In genomic region chr3:53045107-53045783, GRCh38 we compare ENCODE assay signal across 8 cellular contexts. TPM values are rescaled to one million over a fixed set of nuclear protein-coding genes. Genes with fewer than 3 reads are reported as not detected.
DNase-seq lines count a peak whose midpoint lies in the region; ATAC-seq and TF ChIP-seq lines count a peak whose summit lies in the region.

No MANE protein-coding gene starts in this region.

- H3K4me3 ChIP-seq in foreskin fibroblast (ENCODE audit: low read depth in 1 of 2, low read length in 2 of 2): peak overlapping the region; percentile 73 to 80
- H3K4me3 ChIP-seq in neural progenitor cell: peak overlapping the region; percentile 100
- peak overlapping the region; percentile 74 for H3K4me3 ChIP-seq in thymus (ENCODE audit: low read length)

- peaks cover 39% of the 10 kb centered on the region for H3K79me2 ChIP-seq in neural progenitor cell (ENCODE audit: low read depth)

- no peaks in the 10 kb centered on the region for H3K36me3 ChIP-seq in neural progenitor cell
- no peaks in the 10 kb centered on the region for H3K36me3 ChIP-seq in thymus (ENCODE audit: control insufficient read depth, insufficient read depth)

- no peak overlapping the region for H3K9ac ChIP-seq in neural progenitor cell

- H3K4me3 Mint-ChIP-seq in neural progenitor cell: peak overlapping the region; percentile 98

- peaks cover 38% of the 10 kb centered on the region for H4K20me1 ChIP-seq in neural progenitor cell (ENCODE audit: low read depth)

- DNase-seq in SIG-M5 treated with dmso at 0.1 percent for 504 hours (lab: John Stamatoyannopoulos, UW; ENCODE audit: unreplicated experiment) (peak; percentile 57), SIG-M5 (lab: John Stamatoyannopoulos, UW) (no peak), OCI-M1 (lab: John Stamatoyannopoulos, UW) (peak; percentile 60), foreskin fibroblast (peak; percentile 35 to 71), neural progenitor cell (ENCODE audit: low spot score) (peak; percentile 87)
- peak; percentile 88 for DNase-seq in activated effector memory CD4-positive, alpha-beta T cell treated with anti-CD3 and anti-CD28 coated beads, Interleukin-2, amount 50 U/mL, for 16 hours

- H2AFZ ChIP-seq in neural progenitor cell (replicated peaks): peak overlapping the region; percentile 100

- WGBS in thymus: 1% methylated on average over 136 of the region's 138 CpGs

- peak; percentile 34 for ATAC-seq in HG02870 (IDR thresholded peaks at IDR 0.05; ENCODE audit: unreplicated experiment)

- peak overlapping the region; percentile 98 for H3K4me2 ChIP-seq in neural progenitor cell

- TF ChIP-seq CTCF in foreskin fibroblast (IDR thresholded peaks at IDR 0.05; ENCODE audit: low read depth, low read length): no peak
- no peak for TF ChIP-seq CTCF in neural progenitor cell (IDR thresholded peaks at IDR 0.05)

- no peaks in the 10 kb centered on the region for H3K36me3 Mint-ChIP-seq in neural progenitor cell

- H3K9me3 ChIP-seq in neural progenitor cell (ENCODE audit: low read depth) (no peaks in the 10 kb centered on the region), thymus (ENCODE audit: control insufficient read depth) (no peaks in the 10 kb centered on the region)

- H3K4me1 ChIP-seq in neural progenitor cell (peaks cover 8% of the 10 kb centered on the region), thymus (ENCODE audit: control insufficient read depth, insufficient read depth, low read length) (peaks cover 4% of the 10 kb centered on the region)

- H3K27ac Mint-ChIP-seq in neural progenitor cell: no peak overlapping the region

- H3K27ac ChIP-seq in neural progenitor cell (peak overlapping the region; percentile 67), thymus (ENCODE audit: low read depth) (peak overlapping the region; percentile 84)

- no peaks in the 10 kb centered on the region for H3K9me3 Mint-ChIP-seq in neural progenitor cell

- peaks cover 20% of the 10 kb centered on the region for H3K27me3 Mint-ChIP-seq in neural progenitor cell (ENCODE audit: insufficient read depth, low read depth)

- H3K27me3 ChIP-seq in neural progenitor cell (peaks cover 58% of the 10 kb centered on the region), thymus (ENCODE audit: control insufficient read depth, insufficient read depth) (peaks cover 25% of the 10 kb centered on the region)

- peaks cover 38% of the 10 kb centered on the region for H3F3A ChIP-seq in neural progenitor cell (ENCODE audit: low read depth)

- peaks cover 17% of the 10 kb centered on the region for H3K4me1 Mint-ChIP-seq in neural progenitor cell

RNA-seq across cellular contexts. Expression of gene SFMBT1, which starts 0.6 kb away (rescaled TPM):
- 18.5 and 22.7 TPM in 2 replicates for total RNA-seq in neural progenitor cell (ENCODE audit: low replicate concordance)
- 6.2 TPM for polyA plus RNA-seq in thymus
